1 cellular context compared by ENCODE assay signal in the genomic region with DNA sequence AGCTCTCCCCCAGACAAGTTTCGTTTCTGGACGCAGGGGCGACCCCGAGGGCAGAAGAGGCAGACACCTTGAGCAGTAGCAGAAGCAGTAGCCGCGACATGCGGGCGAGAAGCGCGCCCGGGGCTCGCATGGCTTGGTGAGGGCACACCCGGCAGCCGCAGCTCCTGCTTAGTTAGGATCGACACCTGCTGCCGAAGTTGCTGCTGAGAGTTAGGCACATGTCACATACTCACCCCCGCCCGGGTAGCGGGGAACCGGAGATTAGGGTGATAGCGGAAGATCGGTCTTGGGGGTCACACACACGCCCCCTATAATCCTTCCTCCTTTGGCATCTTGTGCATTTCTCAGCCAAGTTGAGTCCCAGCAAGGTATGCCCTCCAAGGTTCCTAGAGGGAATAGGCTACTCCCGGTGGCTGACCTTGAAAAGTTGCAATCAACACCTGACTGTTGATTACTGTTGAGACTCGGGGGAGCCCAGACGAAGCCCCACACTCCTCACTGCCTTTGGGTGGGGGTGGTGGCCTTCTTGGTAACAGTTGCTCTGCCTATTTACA.
A peak's percentile ranks its signal among the peaks of the same experiment; 100 is the strongest.
TF ChIP-seq lines count a peak whose summit lies in the region.

No MANE protein-coding gene starts in this region.

TF ChIP-seq in H1, 55 proteins besides CTCF, POLR2A, EP300 and RAD21 (continued from another document):
- no peak for TF ChIP-seq TAF7 (optimal IDR thresholded peaks at IDR 0.05; ENCODE audit: borderline replicate concordance, low read depth, low read length)
- TF ChIP-seq GTF2F1 (IDR thresholded peaks at IDR 0.05; ENCODE audit: borderline replicate concordance, low read depth, low read length): no peak
- TF ChIP-seq EZH2 (IDR thresholded peaks at IDR 0.05; ENCODE audit: low read depth, low read length, severe bottlenecking): peak; percentile 67
- TF ChIP-seq SIRT6 (IDR thresholded peaks at IDR 0.05; ENCODE audit: low read length): no peak
- TF ChIP-seq RNF2 (IDR thresholded peaks at IDR 0.05; ENCODE audit: borderline replicate concordance, low read depth, low read length, missing control alignments, poor library complexity, severe bottlenecking): peak; percentile 16
- 0 out of 4 replicates have a peak, but pooled peaks of 1 of the 2 experiments have one; percentile 19 for TF ChIP-seq SIN3A (conservative IDR thresholded peaks at IDR 0.05 in 1 of 2, IDR thresholded peaks at IDR 0.05 in 1 of 2; ENCODE audit: low read depth in 1 of 2, low read length in 2 of 2)
- TF ChIP-seq, protein P1, sequence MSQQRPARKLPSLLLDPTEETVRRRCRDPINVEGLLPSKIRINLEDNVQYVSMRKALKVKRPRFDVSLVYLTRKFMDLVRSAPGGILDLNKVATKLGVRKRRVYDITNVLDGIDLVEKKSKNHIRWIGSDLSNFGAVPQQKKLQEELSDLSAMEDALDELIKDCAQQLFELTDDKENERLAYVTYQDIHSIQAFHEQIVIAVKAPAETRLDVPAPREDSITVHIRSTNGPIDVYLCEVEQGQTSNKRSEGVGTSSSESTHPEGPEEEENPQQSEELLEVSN (IDR thresholded peaks at IDR 0.05): peak; percentile 44; the same call in 1 of the 2 replicates
- TF ChIP-seq CEBPB (IDR thresholded peaks at IDR 0.05; ENCODE audit: low read depth, low read length): no peak
- no peak for TF ChIP-seq YY1 (IDR thresholded peaks at IDR 0.05; ENCODE audit: low read depth, low read length)
- no peak for TF ChIP-seq TEAD4 (IDR thresholded peaks at IDR 0.05; ENCODE audit: low read depth, low read length)
TF ChIP-seq in H1: peak in this region for 5.
